Comparison of ENCODE assay signal across 8 cellular contexts in the genomic region with DNA sequence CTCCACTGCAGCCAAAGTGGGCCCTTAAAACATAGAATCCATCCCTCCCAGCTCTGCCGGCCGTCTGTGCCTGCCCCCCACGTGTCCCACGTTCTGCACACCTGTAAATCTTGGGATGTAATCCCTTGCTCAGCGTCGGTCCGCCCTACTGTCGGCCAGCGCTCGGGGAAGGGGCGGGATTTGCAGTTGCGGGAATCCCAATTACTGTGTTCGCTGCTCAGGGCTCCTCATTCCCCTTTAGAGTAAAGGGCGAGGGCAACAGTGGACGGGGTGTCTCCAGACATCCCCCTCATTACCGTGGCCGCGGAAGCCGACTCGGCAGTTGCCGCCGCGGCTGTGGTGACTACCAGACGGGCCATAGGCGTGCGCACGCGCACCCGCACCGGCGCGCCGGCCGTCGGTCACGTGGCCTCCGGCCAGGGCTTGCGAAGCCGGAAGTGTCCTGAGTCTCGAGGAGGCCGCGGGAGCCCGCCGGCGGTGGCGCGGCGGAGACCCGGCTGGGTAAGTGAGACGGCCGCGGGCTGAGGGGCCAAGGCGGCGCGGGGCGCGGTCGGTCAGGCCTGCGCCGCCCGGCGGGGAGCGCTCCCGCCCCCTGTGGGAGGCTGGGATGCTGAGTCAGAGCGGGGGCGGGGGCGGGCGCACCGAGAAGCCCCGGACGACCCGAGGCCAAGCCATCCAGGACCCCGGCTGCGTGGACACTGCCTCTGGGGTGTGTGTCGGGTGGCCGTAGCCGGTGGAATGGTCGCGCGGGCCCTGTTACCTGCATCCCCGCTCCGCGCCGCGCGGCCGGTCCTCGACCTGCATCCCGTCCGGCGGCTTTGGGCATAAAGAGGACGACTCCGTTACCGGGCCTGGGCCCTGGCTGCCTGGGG. TPM values are rescaled to one million over a fixed set of nuclear protein-coding genes. Genes with fewer than 3 reads are reported as not detected.
DNase-seq lines count a peak whose midpoint lies in the region; ATAC-seq, FAIRE-seq and TF ChIP-seq lines count a peak whose summit lies in the region.

A gene (plus strand): TSS at position 434 of the 872 bp plus-strand sequence. CDS start 3,751 bp downstream, outside the sequence.

- intact Hi-C loops in left ventricle myocardium inferior (cut with micrococcal nuclease) = no loop called here
- intact Hi-C loops in psoas muscle (cut with DNase I) = loop anchor here (2.0 to 5.0 kb wide), 2 partner anchors 17 to 45 kb away; no protein-coding TSS in a partner anchor

- FAIRE-seq in urothelium cell line (lab: Jason Lieb, UNC) = peak; percentile 44

- peak within 1 kb of the TSS; percentile 98 for H3K4me3 Mint-ChIP-seq in HFFc6

- peaks cover 8% of the 10 kb centered on the region for H3K27me3 Mint-ChIP-seq in HFFc6 (ENCODE audit: insufficient read depth)

- H3K27ac ChIP-seq in left ventricle myocardium inferior (replicated peaks) (peak within 1 kb of the TSS; percentile 98), psoas muscle (peak within 1 kb of the TSS; percentile 94)

- H3K9me3 ChIP-seq in left ventricle myocardium inferior (replicated peaks) = no peaks in the 10 kb centered on the region
- H3K9me3 ChIP-seq in psoas muscle = no peaks in the 10 kb centered on the region

- peaks cover 50% of the 10 kb centered on the region for H3K4me1 ChIP-seq in left ventricle myocardium inferior
- H3K4me1 ChIP-seq in psoas muscle = peaks cover 20% of the 10 kb centered on the region

- peak; percentile 53 for TF ChIP-seq POLR2A in NB4 (IDR thresholded peaks at IDR 0.05; ENCODE audit: extremely low read depth, insufficient read length)

- H3K36me3 Mint-ChIP-seq in HFFc6 (ENCODE audit: low read depth) = peaks cover 20% of the 10 kb centered on the region

- DNase-seq in GM12864 (ENCODE audit: low read depth) = peak; percentile 50
- DNase-seq in HFFc6 = peak; percentile 78
- peak; percentile 93 for DNase-seq in NB4 (ENCODE audit: low read depth)
- peak; percentile 17 for DNase-seq in T follicular helper cell (ENCODE audit: low read depth)
- DNase-seq in amniotic epithelial cell (ENCODE audit: low read depth) = peak; percentile 75
- peak; percentile 91 for DNase-seq in left ventricle myocardium inferior
- DNase-seq in psoas muscle = peak; percentile 91 to 97
- DNase-seq in urothelium cell line (ENCODE audit: low spot score) = peak; percentile 94

- H3K4me3 ChIP-seq in GM12864 (ENCODE audit: low read depth, low read length) (peak within 1 kb of the TSS; percentile 95), NB4 (ENCODE audit: low read depth, low read length) (peak within 1 kb of the TSS; percentile 85), left ventricle myocardium inferior (peak within 1 kb of the TSS; percentile 99), psoas muscle (peak within 1 kb of the TSS; percentile 83)

- 0% methylated on average over 77 to 94 of the region's 94 CpGs for WGBS in psoas muscle, 3 donors

- peaks cover 30% of the 10 kb centered on the region for H3K36me3 ChIP-seq in left ventricle myocardium inferior
- H3K36me3 ChIP-seq in psoas muscle (ENCODE audit: insufficient read depth in 1 of 2, low read depth in 1 of 2) = peaks cover 6 to 38% of the 10 kb centered on the region in 2 donors

- no peaks in the 10 kb centered on the region for H3K9me3 Mint-ChIP-seq in HFFc6

- peaks cover 46% of the 10 kb centered on the region for H3K4me1 Mint-ChIP-seq in HFFc6 (ENCODE audit: low read depth)

- peak; percentile 95 to 99 (median 98) for ATAC-seq in psoas muscle

- H3K27ac Mint-ChIP-seq in HFFc6 = peak within 1 kb of the TSS; percentile 99

- H3K27me3 ChIP-seq in left ventricle myocardium inferior (ENCODE audit: low read depth) (no peaks in the 10 kb centered on the region), psoas muscle (ENCODE audit: insufficient read depth in 3 of 3, low read length in 2 of 3) (no peaks in the 10 kb centered on the region)

- TF ChIP-seq CTCF in GM12864 (IDR thresholded peaks at IDR 0.05; ENCODE audit: low read depth, low read length, missing control alignments) = no peak
- TF ChIP-seq CTCF in HFFc6 (IDR thresholded peaks at IDR 0.05) = peak; percentile 40
- no peak for TF ChIP-seq CTCF in NB4 (IDR thresholded peaks at IDR 0.05; ENCODE audit: low read depth, low read length)
- TF ChIP-seq CTCF in left ventricle myocardium inferior (IDR thresholded peaks at IDR 0.05; ENCODE audit: borderline replicate concordance) = peak; percentile 29
- TF ChIP-seq CTCF in psoas muscle (IDR thresholded peaks at IDR 0.05) = peak; percentile 15

RNA-seq across cellular contexts. Expression of the gene that starts here (rescaled TPM):
- 10 to 100 TPM; 20.2 to 23.8 (median 21.0) TPM for total RNA-seq in HFFc6 (2021; fragmentation: NEBNext Ultra II Directional; extraction: Animal tissue kit (Norgen Biotek cat#: 25700))
- total RNA-seq in left ventricle myocardium inferior = 11.5 TPM
- total RNA-seq in psoas muscle = 10 to 100 TPM; 11.6 to 20.6 (median 19.7) TPM
- polyA plus RNA-seq in psoas muscle = 10 to 100 TPM; 17.0 to 39.8 (median 20.3) TPM

Comparison
In these comparisons a context has a peak if more than half of its experiments do, and no peak if none do; other contexts are left out.
1. Peak in every context shown above with its lines: DNase-seq, ATAC-seq, H3K4me3 ChIP-seq and H3K27ac ChIP-seq.
2. DNase-seq: peak in every context shown above with its lines; median percentile 94 in psoas muscle; 94 in urothelium cell line; 93 in NB4; 91 in left ventricle myocardium inferior; 78 in HFFc6; 75 in amniotic epithelial cell; 50 in GM12864; 17 in T follicular helper cell.
3. CTCF ChIP-seq: peak in HFFc6 (single experiment), left ventricle myocardium inferior (single experiment) and psoas muscle (single experiment); none in GM12864 (single experiment) and NB4 (single experiment).